In genomic region chr2:16264931-16265540, GRCh38 we compare ENCODE assay signal across 29 cellular contexts.
"Had no signal": no experiment of that assay in that cellular context is flagged by ENCODE, and none has a peak within 500 bp of the region (broad histone marks: within the 10 kb centered on the region; RNA-seq: fewer than 3 reads in every experiment).

No MANE protein-coding gene starts in this region.

- FAIRE-seq: astrocyte had no signal

- ATAC-seq: activated CD4-positive, CD25-positive, alpha-beta regulatory T cell treated with anti-CD3 and anti-CD28 coated beads, Interleukin-2, amount 50 U/mL, for 24 hours; activated CD8-positive, alpha-beta T cell treated with anti-CD3 and anti-CD28 coated beads for 36 hours; activated T-cell treated with anti-CD3 and anti-CD28 coated beads, Interleukin-2, amount 50 U/mL, for 4 hours; activated T-helper 17 cell treated with anti-CD3 and anti-CD28 coated beads, Interleukin-2, amount 50 U/mL, for 72 hours; esophagus mucosa; gastrocnemius medialis; heart left ventricle; T-helper 17 cell had no signal

- H3K36me3 ChIP-seq: brain microvascular endothelial cell, gastrocnemius medialis, heart left ventricle, WERI-Rb-1 had no signal

- H3K9me3 ChIP-seq: gastrocnemius medialis, heart left ventricle had no signal

- H3K27me3 ChIP-seq: brain microvascular endothelial cell, gastrocnemius medialis had no signal

- DNase-seq: activated B cell treated with CpG ODN at 0.5 μM for 24 hours; activated CD4-positive, alpha-beta T cell treated with anti-CD3 and anti-CD28 coated beads for 48 hours; activated CD4-positive, alpha-beta T cell treated with anti-CD3 and anti-CD28 coated beads, Interleukin-2, amount 50 U/mL, for 1 hour; activated CD4-positive, alpha-beta T cell treated with anti-CD3 and anti-CD28 coated beads, Interleukin-2, amount 50 U/mL, for 48 hours; activated CD8-positive, alpha-beta memory T cell treated with anti-CD3 and anti-CD28 coated beads for 24 hours; activated CD8-positive, alpha-beta T cell treated with anti-CD3 and anti-CD28 coated beads for 36 hours; activated effector memory CD4-positive, alpha-beta T cell treated with Interleukin-2 at 50 U/mL for 16 hours; activated gamma-delta T cell treated with Interleukin-2 at 50 U/mL for 16 hours; activated naive CD4-positive, alpha-beta T cell treated with anti-CD3 and anti-CD28 coated beads, Interleukin-2, amount 50 U/mL, for 16 hours; activated naive CD4-positive, alpha-beta T cell treated with Interleukin-2 at 50 U/mL for 16 hours; activated T-cell treated with anti-CD3 and anti-CD28 coated beads, Interleukin-2, amount 50 U/mL, for 4 hours; amniotic stem cell; anterior cingulate cortex; brain microvascular endothelial cell; cortex of kidney; dermis blood vessel endothelial cell; effector CD8-positive, alpha-beta T cell; foreskin fibroblast; gastrocnemius medialis; glutamatergic neuron; heart left ventricle; T-helper 1 cell; T-helper 17 cell; T1000; WERI-Rb-1 had no signal

- H3K4me3 ChIP-seq: gastrocnemius medialis, heart left ventricle had no signal

- H3K27ac ChIP-seq: brain microvascular endothelial cell, gastrocnemius medialis, heart left ventricle, WERI-Rb-1 had no signal

- H3K4me1 ChIP-seq: heart left ventricle had no signal
